In genomic region chr9:28976684-28977083, GRCh38 we compare ENCODE assay signal across 19 cellular contexts.
DNase-seq lines count a peak whose midpoint lies in the region; ATAC-seq and TF ChIP-seq lines count a peak whose summit lies in the region.
"Had no signal": no experiment of that assay in that cellular context is flagged by ENCODE, and none has a peak within 500 bp of the region (broad histone marks: within the 10 kb centered on the region; RNA-seq: fewer than 3 reads in every experiment).

No MANE protein-coding gene starts in this region.

- H3K4me3 ChIP-seq in sigmoid colon: no peak overlapping the region
- no peak overlapping the region for H3K4me3 ChIP-seq in spleen
- H3K4me3 ChIP-seq: GM23248, HAP-1 had no signal

- TF ChIP-seq CTCF in sigmoid colon (IDR thresholded peaks at IDR 0.05) (no peak), spleen (IDR thresholded peaks at IDR 0.05 in 8 of 11, conservative IDR thresholded peaks at IDR 0.05 in 3 of 11) (no peak)

- DNase-seq in Ammon's horn (ENCODE audit: low spot score) (peak; percentile 8), NCI-H446 treated with DMSO at 0.1 percent for 48 hours (lab: John Stamatoyannopoulos, UW) (peak; percentile 63), myocyte (ENCODE audit: low read depth) (peak; percentile 20), sigmoid colon (no peak), spleen (no peak)
- no peak for DNase-seq in activated naive CD4-positive, alpha-beta T cell treated with anti-CD3 and anti-CD28 coated beads for 36 hours
- DNase-seq: 8988T; BE2C; C1 segment of cervical spinal cord; CD4-positive, CD25-positive, alpha-beta regulatory T cell; CD8-positive, alpha-beta memory T cell; COR-L47; DMS 273 treated with DMSO at 0.1 percent for 48 hours; DMS53; DND-41; EL; GM23248 had no signal

- WGBS in sigmoid colon, 2 donors: 44 to 83% methylated on average over 1 of the region's 1 CpG
- 2 to 96% (median 37%) methylated on average over 1 of the region's 1 CpG for WGBS in spleen, 5 donors

- no peak for TF ChIP-seq EP300 in sigmoid colon (IDR thresholded peaks at IDR 0.05)

- H3K27me3 ChIP-seq in sigmoid colon (no peaks in the 10 kb centered on the region), spleen (replicated peaks in 1 of 7) (no peaks in the 10 kb centered on the region)
- H3K27me3 ChIP-seq: BE2C had no signal

- CTCF ChIA-PET in activated naive CD4-positive, alpha-beta T cell treated with anti-CD3 and anti-CD28 coated beads for 36 hours (lab: Charles Lee): no interaction called here

- H3K9me3 Mint-ChIP-seq in activated naive CD4-positive, alpha-beta T cell treated with anti-CD3 and anti-CD28 coated beads for 36 hours: peaks cover 2% of the 10 kb centered on the region

- no peaks in the 10 kb centered on the region for H3K36me3 ChIP-seq in sigmoid colon
- no peaks in the 10 kb centered on the region for H3K36me3 ChIP-seq in spleen
- H3K36me3 ChIP-seq: BE2C, HAP-1 had no signal

- H3K4me1 ChIP-seq in sigmoid colon: no peaks in the 10 kb centered on the region
- H3K4me1 ChIP-seq in spleen: no peaks in the 10 kb centered on the region
- H3K4me1 ChIP-seq: HAP-1 had no signal

- H3K36me3 Mint-ChIP-seq in activated naive CD4-positive, alpha-beta T cell treated with anti-CD3 and anti-CD28 coated beads for 36 hours (ENCODE audit: low read depth): no peaks in the 10 kb centered on the region
- H3K36me3 Mint-ChIP-seq: CD4-positive, CD25-positive, alpha-beta regulatory T cell; CD8-positive, alpha-beta memory T cell had no signal

- no peaks in the 10 kb centered on the region for H3K4me1 Mint-ChIP-seq in activated naive CD4-positive, alpha-beta T cell treated with anti-CD3 and anti-CD28 coated beads for 36 hours (ENCODE audit: low read depth)
- H3K4me1 Mint-ChIP-seq: CD4-positive, CD25-positive, alpha-beta regulatory T cell; CD8-positive, alpha-beta memory T cell had no signal

- intact Hi-C loops in sigmoid colon (cut with DNase I) (no loop called here), spleen (cut with DNase I; ENCODE audit: low total_unique reads) (no loop called here)
- intact Hi-C loops in activated naive CD4-positive, alpha-beta T cell treated with anti-CD3 and anti-CD28 coated beads for 36 hours (cut with micrococcal nuclease): no loop called here

- TF ChIP-seq POLR2A in sigmoid colon (IDR thresholded peaks at IDR 0.05): no peak
- no peak for TF ChIP-seq POLR2A in spleen (IDR thresholded peaks at IDR 0.05)

- no peak for ATAC-seq in HG02938 (IDR thresholded peaks at IDR 0.05; ENCODE audit: unreplicated experiment)

- H3K27me3 Mint-ChIP-seq in activated naive CD4-positive, alpha-beta T cell treated with anti-CD3 and anti-CD28 coated beads for 36 hours (ENCODE audit: low read depth): no peaks in the 10 kb centered on the region
- H3K27me3 Mint-ChIP-seq: CD4-positive, CD25-positive, alpha-beta regulatory T cell; CD8-positive, alpha-beta memory T cell had no signal

- H3K27ac Mint-ChIP-seq in activated naive CD4-positive, alpha-beta T cell treated with anti-CD3 and anti-CD28 coated beads for 36 hours: no peak overlapping the region
- H3K27ac Mint-ChIP-seq: CD4-positive, CD25-positive, alpha-beta regulatory T cell; CD8-positive, alpha-beta memory T cell had no signal

- H3K27ac ChIP-seq in sigmoid colon (no peak overlapping the region), spleen (no peak overlapping the region)
- H3K27ac ChIP-seq: GM23248 had no signal

- H3K9me3 ChIP-seq in sigmoid colon (no peaks in the 10 kb centered on the region), spleen (peaks cover 0 to 14% (median 0%) of the 10 kb centered on the region in 8 donors)
- H3K9me3 ChIP-seq: BE2C, HAP-1 had no signal

- no peak overlapping the region for H3K4me3 Mint-ChIP-seq in activated naive CD4-positive, alpha-beta T cell treated with anti-CD3 and anti-CD28 coated beads for 36 hours
- H3K4me3 Mint-ChIP-seq: CD4-positive, CD25-positive, alpha-beta regulatory T cell; CD8-positive, alpha-beta memory T cell had no signal

Comparison
In these comparisons a context has a peak if more than half of its experiments do, and no peak if none do; other contexts are left out.
1. DNase-seq: peak in Ammon's horn (single experiment), NCI-H446 treated with DMSO at 0.1 percent for 48 hours (single experiment) and myocyte (single experiment); none in sigmoid colon (single experiment), spleen (single experiment) and activated naive CD4-positive, alpha-beta T cell treated with anti-CD3 and anti-CD28 coated beads for 36 hours (single experiment).